In genomic region chr10:93703066-93703465, GRCh38 we compare ENCODE assay signal across 8 cellular contexts. TPM values are rescaled to one million over a fixed set of nuclear protein-coding genes. Genes with fewer than 3 reads are reported as not detected.
DNase-seq lines count a peak whose midpoint lies in the region; ATAC-seq, FAIRE-seq and TF ChIP-seq lines count a peak whose summit lies in the region.

No MANE protein-coding gene starts in this region.

- H3K9me1 ChIP-seq in K562 (ENCODE audit: control insufficient read depth, insufficient read depth, low read length) = no peaks in the 10 kb centered on the region

- ATAC-seq in K562 (no peak), right lobe of liver (peak; percentile 16 to 34 (median 24))

- POLR2A ChIA-PET in K562 (lab: Yijun Ruan, JAX) = interaction anchor here (1.0 kb wide), 1 partner anchor 23 kb away, joined by 6 read pairs; no protein-coding TSS in a partner anchor

- H3K27me3 ChIP-seq in K562 (ENCODE audit: control insufficient read depth in 2 of 2, insufficient read depth in 2 of 2, low read length in 2 of 2) (0 out of 5 replicates have a peak, but pooled peaks cover 0 to 2% of the 10 kb centered on the region in 2 experiments), right lobe of liver (no peaks in the 10 kb centered on the region)

- peak overlapping the region; percentile 99 for H2AFZ ChIP-seq in K562 (ENCODE audit: low read depth, low read length)

- H3K4me3 ChIP-seq in Jurkat, Clone E6-1 (ENCODE audit: low read length) = peak overlapping the region; percentile 62
- peak overlapping the region; percentile 64 for H3K4me3 ChIP-seq in K562
- peak overlapping the region; percentile 69 to 74 (median 73) for H3K4me3 ChIP-seq in right lobe of liver

- peak overlapping the region; percentile 53 to 91; a peak in 3 of 4 replicates for H3K9ac ChIP-seq in K562 (ENCODE audit: insufficient read depth in 1 of 2, low read depth in 2 of 2, low read length in 2 of 2)

- no peak for TF ChIP-seq EP300 in K562 (IDR thresholded peaks at IDR 0.05; ENCODE audit: low read length)

- intact Hi-C loops in K562 (cut with micrococcal nuclease) = loop anchor here (2.0 kb wide), 1 partner anchor 114 kb away; no protein-coding TSS in a partner anchor
- intact Hi-C loops in right lobe of liver (cut with DNase I) = no loop called here

- DNase-seq in NCI-H82 (lab: John Stamatoyannopoulos, UW) (peak; percentile 33), NCI-H82 treated with DMSO at 0.1 percent for 48 hours (lab: John Stamatoyannopoulos, UW; ENCODE audit: unreplicated experiment) (no peak), K562 (ENCODE audit: extremely low read depth in 1 of 4, low spot score in 3 of 4) (no peak), right lobe of liver (no peak), HuH-7.5 (ENCODE audit: low spot score) (no peak), NCI-H1694 treated with DMSO at 0.1 percent for 48 hours (lab: John Stamatoyannopoulos, UW) (no peak), GM10266 (ENCODE audit: extremely low spot score) (no peak)
- no peak for DNase-seq in Jurkat, Clone E6-1 (ENCODE audit: low read depth, low spot score)

- H4K20me1 ChIP-seq in K562 (replicated peaks; ENCODE audit: control insufficient read depth, insufficient read depth, low read length) = no peaks in the 10 kb centered on the region

- peaks cover 11% of the 10 kb centered on the region; the same call in 1 of the 3 replicates for H3K36me3 ChIP-seq in K562 (ENCODE audit: control insufficient read depth, insufficient read depth, low read length)
- H3K36me3 ChIP-seq in right lobe of liver = peaks cover 0 to 17% (median 9%) of the 10 kb centered on the region in 4 donors

- no peak for TF ChIP-seq POLR2A in K562 (conservative IDR thresholded peaks at IDR 0.05)
- TF ChIP-seq POLR2A in right lobe of liver (IDR thresholded peaks at IDR 0.05) = no peak

- H3K79me2 ChIP-seq in K562 (ENCODE audit: control insufficient read depth, insufficient read depth, low read length) = peaks cover 5% of the 10 kb centered on the region; the same call in 2 of the 3 replicates

- WGBS in K562 (ENCODE audit: insufficient coverage, low coverage, missing lambda C conversion rate) = 9% methylated on average over 10 of the region's 12 CpGs
- WGBS in right lobe of liver (ENCODE audit: insufficient coverage, low coverage, low lambda C conversion rate, missing lambda C conversion rate) = 1% methylated on average over 12 of the region's 12 CpGs

- no peak for TF ChIP-seq RAD21 in K562 (CRISPR knock-in tag; conservative IDR thresholded peaks at IDR 0.05 in 1 of 2, IDR thresholded peaks at IDR 0.05 in 1 of 2)

- no peak overlapping the region for H3K27ac ChIP-seq in K562 (ENCODE audit: extremely low read depth, low read depth, low read length)
- H3K27ac ChIP-seq in right lobe of liver = peak overlapping the region; percentile 66 to 74 (median 74)

- no peak for TF ChIP-seq CTCF in K562 (IDR thresholded peaks at IDR 0.05 in 2 of 3, conservative IDR thresholded peaks at IDR 0.05 in 1 of 3; ENCODE audit: insufficient read depth in 2 of 3, low read depth in 1 of 3, low read length in 3 of 3)
- no peak for TF ChIP-seq CTCF in right lobe of liver (IDR thresholded peaks at IDR 0.05)
- TF ChIP-seq CTCF in GM10266 (IDR thresholded peaks at IDR 0.05; ENCODE audit: control insufficient read depth, insufficient read depth, low read depth, missing control alignments) = no peak

- CTCF ChIA-PET in K562 (lab: Yijun Ruan, JAX; ENCODE audit: low intra/inter-chr PET ratio) = interaction anchor here (1.0 kb wide), 1 partner anchor 113 kb away, joined by 3 read pairs; no protein-coding TSS in a partner anchor

- no peaks in the 10 kb centered on the region for H3K9me3 ChIP-seq in K562 (replicated peaks; ENCODE audit: control insufficient read depth, insufficient read depth, low read depth, low read length)
- H3K9me3 ChIP-seq in right lobe of liver = no peaks in the 10 kb centered on the region

- in situ Hi-C loops in K562 (cut with MboI) = no loop called here

- H3K4me2 ChIP-seq in K562 (ENCODE audit: insufficient read depth, low read length) = peak overlapping the region; percentile 90

- H3K4me1 ChIP-seq in K562 (replicated peaks in 1 of 2; ENCODE audit: control insufficient read depth in 2 of 2, insufficient read depth in 2 of 2, low read length in 2 of 2) (peaks cover 0 to 2% of the 10 kb centered on the region in 2 experiments; a peak in 1 of 5 replicates), right lobe of liver (peaks cover 0 to 8% (median 0%) of the 10 kb centered on the region in 4 donors)

- FAIRE-seq in K562 (lab: Jason Lieb, UNC) = no peak

- BruUV-seq in K562 (replicated peaks; lab: Mats Ljungman, UMichigan) = no TSS peak

TF ChIP-seq in K562, 482 proteins besides CTCF, POLR2A, EP300 and RAD21 (continues in another document):
- no peak for TF ChIP-seq ZNF592 (IDR thresholded peaks at IDR 0.05)
- no peak for TF ChIP-seq SP2 (IDR thresholded peaks at IDR 0.05; ENCODE audit: extremely low read depth, low read depth, low read length, poor library complexity, severe bottlenecking)

RNA-seq across cellular contexts. Expression of gene FRA10AC1, which starts 0.7 kb away (rescaled TPM):
- 14.6 TPM for polyA plus RNA-seq in Jurkat, Clone E6-1 (2012; ENCODE audit: insufficient read depth, insufficient read length)
- 8.1 and 52.8 TPM in 2 replicates for total RNA-seq in K562 (2011; cell fraction: chromatin; rRNA removed; ENCODE audit: low replicate concordance)
- total RNA-seq in K562 (2011; cell fraction: nucleolus; rRNA removed) = 3.2 and 4.7 TPM in 2 replicates
- total RNA-seq in K562 (2011; cell fraction: nucleoplasm; rRNA removed) = 24.6 and 40.5 TPM in 2 replicates
- total RNA-seq in K562 (2014; rRNA removed) (4.9 and 5.1 TPM in 2 replicates), K562 (2014; rRNA removed; fragmentation: Illumina TruSeq; extraction: Trizol) (8.0 and 10.8 TPM in 2 replicates), K562 (2015; rRNA removed; fragmentation: Illumina TruSeq; extraction: Trizol) (5.8 and 5.9 TPM in 2 replicates), K562 (2021) (9.3 and 9.9 TPM in 2 replicates), right lobe of liver (1 to 10 TPM; 4.2 to 9.4 (median 6.6) TPM)
- polyA plus RNA-seq in K562 (2011; rRNA removed) (8.4 and 10.4 TPM in 2 replicates), K562 (2014; fragmentation: Illumina TruSeq; extraction: Trizol) (10.4 and 11.8 TPM in 2 replicates), K562 (2014; fragmentation: Nextera tagmentation; extraction: Ambion mirVana) (1 to 10 TPM; 4.4 to 4.5 TPM), K562 (2014; rRNA removed) (7.7 and 8.5 TPM in 2 replicates)
- polyA plus RNA-seq in K562 (2011; cell fraction: cytosol; rRNA removed) = 0.60 and 1.7 TPM in 2 replicates
- polyA plus RNA-seq in K562 (2011; cell fraction: nucleus; rRNA removed) = 5.9 and 7.6 TPM in 2 replicates
- 7.7 and 8.9 TPM in 2 replicates for polyA plus RNA-seq in K562 (2012)
- 8.3 and 12.0 TPM in 2 replicates for polyA minus RNA-seq in K562 (2011; rRNA and poly(A)+ RNA removed)
- polyA minus RNA-seq in K562 (2011; cell fraction: cytosol; rRNA and poly(A)+ RNA removed) = 1.1 and 1.5 TPM in 2 replicates
- 13.5 and 17.2 TPM in 2 replicates for polyA minus RNA-seq in K562 (2011; cell fraction: nucleus; rRNA and poly(A)+ RNA removed)

RNA-seq across cellular contexts. Expression of gene LGI1, which starts 54.7 kb away (rescaled TPM):
- polyA plus RNA-seq in Jurkat, Clone E6-1 (2012; ENCODE audit: insufficient read depth, insufficient read length) = not detected
- total RNA-seq in K562 (2011; cell fraction: chromatin; rRNA removed; ENCODE audit: low replicate concordance) = not detected in 2 replicates
- total RNA-seq in K562 (2011; cell fraction: nucleolus; rRNA removed) = not detected in 2 replicates
- not detected in 2 replicates for total RNA-seq in K562 (2011; cell fraction: nucleoplasm; rRNA removed)
- not detected in 2 replicates for total RNA-seq in K562 (2014; rRNA removed)
- total RNA-seq in K562 (2014; rRNA removed; fragmentation: Illumina TruSeq; extraction: Trizol) = not detected in 2 replicates
- not detected in 2 replicates for total RNA-seq in K562 (2015; rRNA removed; fragmentation: Illumina TruSeq; extraction: Trizol)
- total RNA-seq in K562 (2021) = not detected in 2 replicates
- polyA plus RNA-seq in K562 (2011; rRNA removed) = not detected in 2 replicates
- not detected in 2 replicates for polyA plus RNA-seq in K562 (2011; cell fraction: cytosol; rRNA removed)
- not detected in 2 replicates for polyA plus RNA-seq in K562 (2011; cell fraction: nucleus; rRNA removed)
- not detected in 2 replicates for polyA plus RNA-seq in K562 (2012)
- polyA plus RNA-seq in K562 (2014; fragmentation: Illumina TruSeq; extraction: Trizol) = not detected in 2 replicates
- not detected for polyA plus RNA-seq in K562 (2014; fragmentation: Nextera tagmentation; extraction: Ambion mirVana)
- polyA plus RNA-seq in K562 (2014; rRNA removed) = not detected in 2 replicates
- not detected in 2 replicates for polyA minus RNA-seq in K562 (2011; rRNA and poly(A)+ RNA removed)
- not detected in 2 replicates for polyA minus RNA-seq in K562 (2011; cell fraction: cytosol; rRNA and poly(A)+ RNA removed)
- polyA minus RNA-seq in K562 (2011; cell fraction: nucleus; rRNA and poly(A)+ RNA removed) = not detected in 2 replicates
- total RNA-seq in right lobe of liver = 1 to 10 TPM in 1 of 6 experiments, under 1 TPM in 4, not detected in 1; 0.22 to 2.3 (median 0.86) TPM
